In the genomic region with DNA sequence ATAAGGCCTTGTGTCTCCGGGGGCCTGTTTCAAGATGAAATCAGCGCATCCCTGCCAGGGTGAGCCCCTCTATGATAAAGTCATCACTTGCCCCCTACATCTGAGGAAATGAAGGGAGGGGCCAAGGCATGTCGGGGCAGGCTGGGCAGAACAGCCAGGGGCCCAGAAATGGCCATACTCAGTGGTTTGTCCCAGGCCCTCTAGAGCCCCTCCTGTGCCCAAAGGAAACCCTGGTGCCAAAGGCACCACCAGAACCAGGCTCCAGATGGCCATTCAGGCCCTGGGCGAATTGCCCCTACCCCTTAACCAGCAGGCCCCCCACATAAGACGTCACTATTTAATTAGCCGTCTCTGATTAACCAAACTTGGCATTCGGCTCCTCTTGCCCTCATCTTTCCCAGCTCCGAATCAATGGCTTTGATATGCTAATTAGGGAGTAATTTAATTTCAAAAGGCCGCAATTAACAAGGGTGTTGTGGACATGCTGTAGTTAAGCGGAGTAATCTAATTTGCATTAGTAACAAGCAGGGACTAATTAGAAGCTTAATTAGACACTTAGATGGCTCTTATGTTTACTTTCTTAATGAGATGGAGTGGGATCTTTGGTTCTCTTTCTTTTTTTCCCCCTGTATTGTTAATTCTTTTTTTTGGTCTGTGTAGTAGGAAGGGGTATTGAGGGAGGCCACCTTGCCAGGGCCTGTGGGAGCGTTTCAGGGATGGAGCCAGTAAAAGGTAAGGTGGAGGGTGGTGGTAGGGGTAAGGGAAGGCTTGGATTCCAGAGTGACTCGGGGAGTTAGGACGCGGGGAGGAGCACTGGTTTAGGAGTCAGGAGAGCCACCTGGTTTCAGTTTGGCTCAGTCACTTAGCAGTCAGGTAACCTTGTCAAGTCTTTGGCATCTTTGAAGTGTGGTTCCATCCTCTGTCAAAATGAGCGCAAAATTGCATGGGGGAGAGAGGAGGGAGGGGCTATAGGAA, we compare ENCODE assay signal across 18 cellular contexts.
"Had no signal": no experiment of that assay in that cellular context is flagged by ENCODE, and none has a peak within 500 bp of the region (broad histone marks: within the 10 kb centered on the region; RNA-seq: fewer than 3 reads in every experiment).

No MANE protein-coding gene starts in this region.

- H3K27me3 ChIP-seq: colonic mucosa, transverse colon, uterus had no signal

- DNase-seq: activated CD4-positive, alpha-beta T cell treated with anti-CD3 and anti-CD28 coated beads, Interleukin-2, amount 50 U/mL, for 1 hour; activated CD8-positive, alpha-beta memory T cell treated with anti-CD3 and anti-CD28 coated beads, Interleukin-2, amount 50 U/mL, for 4 hours; activated naive CD4-positive, alpha-beta T cell treated with anti-CD3 and anti-CD28 coated beads, Interleukin-2, amount 10 ng/mL, durations not matched to agents 7 days and 5 days; activated T-cell treated with anti-CD3 and anti-CD28 coated beads, Interleukin-2, amount 50 U/mL, for 4 hours; aorta; colonic mucosa; hypothalamus; left cardiac atrium; natural killer cell; retina; stimulated activated CD4-positive, alpha-beta T cell treated with anti-CD3 and anti-CD28 coated beads, Interleukin-12 subunit alpha, Interleukin-12 subunit beta, amount 100 ng/mL, for 4 hours; stimulated activated CD4-positive, alpha-beta T cell treated with anti-CD3 and anti-CD28 coated beads, Interleukin-1b, Interleukin-23, amount 100 ng/mL, for 48 hours; stimulated activated naive CD4-positive, alpha-beta T cell treated with Interleukin-2 at 50 U/mL for 16 hours; substantia nigra; T1000; transverse colon; uterus had no signal

- H3K9me3 Mint-ChIP-seq: activated naive CD4-positive, alpha-beta T cell treated with anti-CD3 and anti-CD28 coated beads, Interleukin-2, amount 10 ng/mL, durations not matched to agents 7 days and 5 days; activated T-cell treated with anti-CD3 and anti-CD28 coated beads, Interleukin-2, amount 50 U/mL, for 4 hours; central memory CD8-positive, alpha-beta T cell; natural killer cell had no signal

- H3K9me3 ChIP-seq: colonic mucosa, transverse colon, uterus had no signal

- H3K4me1 ChIP-seq: colonic mucosa had no signal

- H3K27ac Mint-ChIP-seq: activated naive CD4-positive, alpha-beta T cell treated with anti-CD3 and anti-CD28 coated beads, Interleukin-2, amount 10 ng/mL, durations not matched to agents 7 days and 5 days; natural killer cell had no signal

- H3K27ac ChIP-seq: colonic mucosa, transverse colon, uterus had no signal

- H3K4me3 ChIP-seq: colonic mucosa, transverse colon, uterus had no signal

- H3K36me3 ChIP-seq: colonic mucosa, transverse colon, uterus had no signal

- H3K27me3 Mint-ChIP-seq: central memory CD8-positive, alpha-beta T cell had no signal

- ATAC-seq: activated T-cell treated with anti-CD3 and anti-CD28 coated beads, Interleukin-2, amount 50 U/mL, for 4 hours; left cardiac atrium; natural killer cell had no signal

- H3K4me3 Mint-ChIP-seq: activated naive CD4-positive, alpha-beta T cell treated with anti-CD3 and anti-CD28 coated beads, Interleukin-2, amount 10 ng/mL, durations not matched to agents 7 days and 5 days; activated T-cell treated with anti-CD3 and anti-CD28 coated beads, Interleukin-2, amount 50 U/mL, for 4 hours; central memory CD8-positive, alpha-beta T cell; natural killer cell had no signal
